26 cellular contexts compared by ENCODE assay signal in the genomic region with DNA sequence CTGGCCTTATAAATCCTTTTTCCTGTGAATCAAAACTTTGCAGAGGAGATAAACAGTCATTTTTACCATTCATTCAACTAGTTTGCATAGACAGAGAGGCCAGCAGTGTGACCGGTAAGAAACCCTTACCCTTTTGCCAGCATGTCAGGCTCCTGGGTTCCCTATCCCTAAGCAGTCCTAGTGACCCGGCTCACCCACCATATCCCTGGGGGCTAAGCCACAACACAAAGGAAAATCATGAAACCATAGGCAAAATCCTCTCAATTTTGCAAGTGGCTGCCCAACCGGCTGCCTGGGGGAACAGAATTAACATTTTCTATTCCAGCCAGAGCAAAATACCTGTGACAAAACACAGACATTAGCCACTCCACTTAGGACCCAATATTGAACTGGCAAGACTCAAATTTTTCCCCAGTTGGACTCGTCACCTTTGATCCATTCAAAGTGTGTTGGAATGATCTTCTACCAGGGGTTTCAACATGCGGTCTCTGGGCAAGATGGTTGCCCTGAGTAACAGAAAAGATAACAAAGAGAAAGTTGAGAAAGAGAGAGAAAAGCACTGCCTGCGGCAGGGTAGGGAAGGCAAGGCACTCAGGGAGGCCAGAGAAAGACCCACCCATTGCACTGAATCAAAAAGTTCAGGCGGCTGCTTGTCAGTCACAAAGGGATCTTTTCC.
A peak's percentile ranks its signal among the peaks of the same experiment; 100 is the strongest.
DNase-seq lines count a peak whose midpoint lies in the region; ATAC-seq, FAIRE-seq and TF ChIP-seq lines count a peak whose summit lies in the region.
"Had no signal": no experiment of that assay in that cellular context is flagged by ENCODE, and none has a peak within 500 bp of the region (broad histone marks: within the 10 kb centered on the region; RNA-seq: fewer than 3 reads in every experiment).

No MANE protein-coding gene starts in this region.

- no peaks in the 10 kb centered on the region for H3K27me3 ChIP-seq in Caco-2 (replicated peaks; ENCODE audit: control insufficient read depth, insufficient read depth, low read length)
- H3K27me3 ChIP-seq in K562 (ENCODE audit: control insufficient read depth in 2 of 2, insufficient read depth in 2 of 2, low read length in 2 of 2): no peaks in the 10 kb centered on the region
- no peaks in the 10 kb centered on the region for H3K27me3 ChIP-seq in neutrophil
- H3K27me3 ChIP-seq in heart right ventricle: no peaks in the 10 kb centered on the region
- H3K27me3 ChIP-seq: BLaER1 treated with 17β-estradiol and CSF1 and Interleukin-3, amounts not matched to agents 10 nM and 100 nM; Peyer's patch; SJCRH30 had no signal

- H3K36me3 ChIP-seq in Caco-2 (ENCODE audit: control insufficient read depth, insufficient read depth, low read length) (no peaks in the 10 kb centered on the region), K562 (ENCODE audit: control insufficient read depth, insufficient read depth, low read length) (no peaks in the 10 kb centered on the region), neutrophil (no peaks in the 10 kb centered on the region), heart right ventricle (no peaks in the 10 kb centered on the region)
- H3K36me3 ChIP-seq: BLaER1 treated with 17β-estradiol and CSF1 and Interleukin-3, amounts not matched to agents 10 nM and 100 nM; Peyer's patch; SJCRH30 had no signal

- H3K27ac ChIP-seq in A549 (peak overlapping the region; percentile 29 to 62; a peak in 4 of 6 replicates), K562 (ENCODE audit: extremely low read depth, low read depth, low read length) (no peak overlapping the region), neutrophil (peak overlapping the region; percentile 46), heart right ventricle (no peak overlapping the region)
- H3K27ac ChIP-seq: Peyer's patch, SJCRH30 had no signal

- H3K9me3 Mint-ChIP-seq in Caco-2 (ENCODE audit: unreplicated experiment): peaks cover 29% of the 10 kb centered on the region

- H4K20me1 ChIP-seq in K562 (replicated peaks; ENCODE audit: control insufficient read depth, insufficient read depth, low read length): no peaks in the 10 kb centered on the region
- H4K20me1 ChIP-seq: BLaER1 treated with 17β-estradiol and CSF1 and Interleukin-3, amounts not matched to agents 10 nM and 100 nM had no signal

- CTCF ChIA-PET in A549 (lab: Yijun Ruan, JAX): interaction anchor here (1.2 to 10.1 kb wide), 4 partner anchors 266 to 286 kb away, joined by 3 to 289 read pairs (median 26); no protein-coding TSS in a partner anchor
- CTCF ChIA-PET in Caco-2 (lab: Charles Lee): no interaction called here
- CTCF ChIA-PET in K562 (lab: Yijun Ruan, JAX; ENCODE audit: low intra/inter-chr PET ratio): no interaction called here

- H3K9me1 ChIP-seq in K562 (ENCODE audit: control insufficient read depth, insufficient read depth, low read length): no peaks in the 10 kb centered on the region

- H3K4me3 Mint-ChIP-seq in Caco-2 (ENCODE audit: unreplicated experiment): no peak overlapping the region
- H3K4me3 Mint-ChIP-seq: CD4-positive, alpha-beta memory T cell had no signal

- peaks cover 31% of the 10 kb centered on the region for H3K4me1 Mint-ChIP-seq in Caco-2 (ENCODE audit: low read depth, unreplicated experiment)

- TF ChIP-seq EP300 in A549 (IDR thresholded peaks at IDR 0.05) (no peak), K562 (IDR thresholded peaks at IDR 0.05; ENCODE audit: low read length) (no peak)

- in situ Hi-C loops in K562 (cut with MboI): loop anchor here (5.0 kb wide), 1 partner anchor 282 kb away; no protein-coding TSS in a partner anchor

- BruUV-seq in Caco-2 (replicated peaks; lab: Mats Ljungman, UMichigan) (no TSS peak), K562 (replicated peaks; lab: Mats Ljungman, UMichigan) (no TSS peak)

- no peak overlapping the region for H3K9ac ChIP-seq in K562 (ENCODE audit: insufficient read depth in 1 of 2, low read depth in 2 of 2, low read length in 2 of 2)
- H3K9ac ChIP-seq: BLaER1 treated with 17β-estradiol and CSF1 and Interleukin-3, amounts not matched to agents 10 nM and 100 nM had no signal

- no peaks in the 10 kb centered on the region for H3K9me3 ChIP-seq in A549
- H3K9me3 ChIP-seq in Caco-2: peaks cover 14% of the 10 kb centered on the region
- 0 out of 2 replicates have a peak, but pooled peaks cover 2% of the 10 kb centered on the region for H3K9me3 ChIP-seq in K562 (replicated peaks; ENCODE audit: control insufficient read depth, insufficient read depth, low read depth, low read length)
- no peaks in the 10 kb centered on the region for H3K9me3 ChIP-seq in neutrophil
- H3K9me3 ChIP-seq in heart right ventricle: peaks cover 0 to 6% (median 0%) of the 10 kb centered on the region in 11 donors
- H3K9me3 ChIP-seq: Peyer's patch, SJCRH30 had no signal

- ATAC-seq in A549 (no peak), K562 (no peak), GM18907 (IDR thresholded peaks at IDR 0.05; ENCODE audit: unreplicated experiment) (no peak), heart right ventricle (no peak)
- ATAC-seq: HCT116 had no signal

- H3K27ac Mint-ChIP-seq in Caco-2 (ENCODE audit: unreplicated experiment): peak overlapping the region; percentile 89
- H3K27ac Mint-ChIP-seq: CD4-positive, alpha-beta memory T cell had no signal

- POLR2A ChIA-PET in A549 (lab: Yijun Ruan, JAX) (interaction anchor here (0.6 kb wide), 1 partner anchor 84 kb away, joined by 3 read pairs; no protein-coding TSS in a partner anchor), Caco-2 (lab: Charles Lee) (no interaction called here), K562 (lab: Yijun Ruan, JAX) (interaction anchor here (0.5 to 0.6 kb wide), 2 partner anchors 262 to 315 kb away, joined by 3 to 4 read pairs; no protein-coding TSS in a partner anchor)

- FAIRE-seq in A549 (lab: Jason Lieb, UNC) (no peak), K562 (lab: Jason Lieb, UNC) (no peak)
- FAIRE-seq: D721Med, GM18507, HTR-8/SVneo had no signal

- H3K4me2 ChIP-seq in A549 (no peak overlapping the region), K562 (ENCODE audit: insufficient read depth, low read length) (no peak overlapping the region)

- TF ChIP-seq RAD21 in A549 (conservative IDR thresholded peaks at IDR 0.05 in 1 of 2, IDR thresholded peaks at IDR 0.05 in 1 of 2) (no peak), K562 (CRISPR knock-in tag; conservative IDR thresholded peaks at IDR 0.05 in 1 of 2, IDR thresholded peaks at IDR 0.05 in 1 of 2) (no peak)

- DNase-seq in A549 (ENCODE audit: low read depth in 1 of 2, low spot score in 1 of 2): no peak
- no peak for DNase-seq in Caco-2
- no peak for DNase-seq in K562 (ENCODE audit: extremely low read depth in 1 of 4, low spot score in 3 of 4)
- no peak for DNase-seq in COR-L47 (lab: John Stamatoyannopoulos, UW)
- no peak for DNase-seq in heart right ventricle
- DNase-seq: ACHN; CD4-positive, alpha-beta memory T cell; DMS53; GDM1; GOT3; IMR-90; MV-4-11; NCI-H1694 treated with DMSO at 0.1 percent for 48 hours; NCI-H2081 treated with DMSO at 0.1 percent for 48 hours; NCI-H2171 treated with DMSO at 0.1 percent for 48 hours; NCI-H524 treated with DMSO at 0.1 percent for 48 hours; NCI-H82; Peyer's patch; SJCRH30 had no signal

- no peaks in the 10 kb centered on the region for H3K36me3 Mint-ChIP-seq in Caco-2 (ENCODE audit: insufficient read depth, unreplicated experiment)
- H3K36me3 Mint-ChIP-seq: CD4-positive, alpha-beta memory T cell had no signal

- no peak overlapping the region for H2AFZ ChIP-seq in K562 (ENCODE audit: low read depth, low read length)

- no peaks in the 10 kb centered on the region for H3K27me3 Mint-ChIP-seq in Caco-2 (ENCODE audit: insufficient read depth, unreplicated experiment)
- H3K27me3 Mint-ChIP-seq: CD4-positive, alpha-beta memory T cell had no signal

- no peak for TF ChIP-seq POLR2A in A549 (IDR thresholded peaks at IDR 0.05; ENCODE audit: low read length)
- no peak for TF ChIP-seq POLR2A in K562 (conservative IDR thresholded peaks at IDR 0.05)

- TF ChIP-seq CTCF in A549 (IDR thresholded peaks at IDR 0.05) (no peak), Caco-2 (IDR thresholded peaks at IDR 0.05; ENCODE audit: insufficient read depth in 1 of 2, low read depth in 1 of 2, low read length in 1 of 2, severe bottlenecking in 1 of 2, unreplicated experiment in 1 of 2) (no peak), K562 (IDR thresholded peaks at IDR 0.05 in 2 of 3, conservative IDR thresholded peaks at IDR 0.05 in 1 of 3; ENCODE audit: insufficient read depth in 2 of 3, low read depth in 1 of 3, low read length in 3 of 3) (no peak), neutrophil (IDR thresholded peaks at IDR 0.05) (no peak), heart right ventricle (IDR thresholded peaks at IDR 0.05) (no peak)

- intact Hi-C loops in Caco-2 (cut with micrococcal nuclease; ENCODE audit: unreplicated experiment): loop anchor here (5.0 to 10.0 kb wide), 3 partner anchors 77 to 405 kb away; no protein-coding TSS in a partner anchor
- intact Hi-C loops in K562 (cut with micrococcal nuclease): loop anchor here (5.0 kb wide), 1 partner anchor 172 kb away; no protein-coding TSS in a partner anchor
- intact Hi-C loops in heart right ventricle (cut with DNase I): loop anchor here in 5 of 10 donors (5.0 to 10.0 kb wide), 5 partner anchors 155 to 195 kb away; partner anchors contain the start of gene NAMPT (in 3 of the 5)

- H3K79me2 ChIP-seq in K562 (ENCODE audit: control insufficient read depth, insufficient read depth, low read length): no peaks in the 10 kb centered on the region

- peaks cover 20% of the 10 kb centered on the region; the same call in 2 of the 3 replicates for H3K4me1 ChIP-seq in A549
- peaks cover 31% of the 10 kb centered on the region for H3K4me1 ChIP-seq in Caco-2
- peaks cover 0 to 11% of the 10 kb centered on the region in 2 experiments; a peak in 2 of 5 replicates for H3K4me1 ChIP-seq in K562 (replicated peaks in 1 of 2; ENCODE audit: control insufficient read depth in 2 of 2, insufficient read depth in 2 of 2, low read length in 2 of 2)
- H3K4me1 ChIP-seq in neutrophil (ENCODE audit: control insufficient read depth in 1 of 2, insufficient read depth in 1 of 2, low read depth in 1 of 2, low read length in 1 of 2): peaks cover 19% of the 10 kb centered on the region in 2 experiments
- peaks cover 0 to 14% (median 0%) of the 10 kb centered on the region in 9 donors for H3K4me1 ChIP-seq in heart right ventricle
- H3K4me1 ChIP-seq: Peyer's patch, SJCRH30 had no signal

- WGBS in A549 (ENCODE audit: missing lambda C conversion rate): 91% methylated on average over 7 of the region's 7 CpGs
- 65% methylated on average over 7 of the region's 7 CpGs for WGBS in K562 (ENCODE audit: insufficient coverage, low coverage, missing lambda C conversion rate)
- 92 to 94% methylated on average over 7 of the region's 7 CpGs for WGBS in heart right ventricle, 2 donors

- no peak overlapping the region for H3K4me3 ChIP-seq in A549
- no peak overlapping the region for H3K4me3 ChIP-seq in Caco-2 (ENCODE audit: low read depth, low read length)
- H3K4me3 ChIP-seq in K562: no peak overlapping the region
- H3K4me3 ChIP-seq in neutrophil (ENCODE audit: low read depth in 1 of 2, low read length in 1 of 2): no peak overlapping the region
- H3K4me3 ChIP-seq in heart right ventricle: no peak overlapping the region
- H3K4me3 ChIP-seq: BLaER1 treated with 17β-estradiol and CSF1 and Interleukin-3, amounts not matched to agents 10 nM and 100 nM; Peyer's patch; SJCRH30 had no signal

TF ChIP-seq in A549, 52 proteins besides CTCF, POLR2A, EP300 and RAD21 (continues in another document):
- no peak for TF ChIP-seq JUNB (IDR thresholded peaks at IDR 0.05)

TF ChIP-seq in K562, 482 proteins besides CTCF, POLR2A, EP300 and RAD21:
- TF ChIP-seq MBD2 (IDR thresholded peaks at IDR 0.05; ENCODE audit: borderline replicate concordance, low read depth): no peak
- TF ChIP-seq RFX1 (IDR thresholded peaks at IDR 0.05): peak; percentile 11; the same call in 1 of the 2 replicates

Comparison
In these comparisons a context has a peak if more than half of its experiments do, and no peak if none do; other contexts are left out.
1. H3K27ac ChIP-seq: peak in A549 (2 of 2) and neutrophil (single experiment); none in K562 (single experiment) and heart right ventricle (0 of 10).